ENCODE assay signal across 8 cellular contexts in the genomic region with DNA sequence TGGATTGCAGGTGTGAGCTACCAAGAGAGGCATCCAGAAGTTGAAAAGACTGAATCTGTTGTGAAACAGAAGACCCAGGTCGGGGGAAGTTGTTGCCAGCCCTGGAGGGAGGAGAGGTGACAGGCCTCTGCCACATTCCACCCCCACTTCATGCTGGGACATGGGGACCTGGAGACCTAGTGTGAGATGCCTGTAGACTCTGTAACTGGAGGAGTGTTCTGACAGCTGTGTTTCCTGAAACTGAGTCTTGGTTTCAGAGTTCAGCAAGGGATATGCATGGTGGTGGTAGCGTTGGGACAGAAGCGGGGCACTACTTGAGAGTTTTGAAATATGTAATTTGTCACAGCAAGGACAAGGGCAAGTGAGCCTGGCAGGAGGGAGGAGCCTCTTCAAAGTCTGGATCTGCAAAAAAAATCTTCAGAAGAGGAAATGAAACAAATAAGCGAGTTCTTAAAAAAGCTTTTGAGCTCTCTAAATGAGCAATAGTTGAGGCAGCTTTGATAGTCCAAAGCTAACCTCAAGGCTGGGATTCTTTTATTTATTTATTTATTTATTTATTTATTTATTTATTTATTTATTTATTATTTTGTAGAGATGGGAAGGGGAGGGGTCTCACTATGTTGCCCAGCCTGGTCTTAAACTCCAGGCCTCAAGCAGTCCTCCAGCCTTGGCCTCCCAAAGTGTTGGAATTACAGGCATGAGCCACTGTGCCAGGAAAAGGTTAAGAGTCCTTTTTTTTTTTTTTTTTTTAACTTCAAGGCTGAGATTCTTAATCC. TPM values are rescaled to one million over a fixed set of nuclear protein-coding genes. Genes with fewer than 3 reads are reported as not detected.
DNase-seq lines count a peak whose midpoint lies in the region; ATAC-seq and TF ChIP-seq lines count a peak whose summit lies in the region.

No MANE protein-coding gene starts in this region.

- H3K27ac Mint-ChIP-seq in IgD-negative memory B cell (peak overlapping the region; percentile 53 to 95 (median 95)), nephron (peak overlapping the region; percentile 4 to 21 (median 11))

- no peak for TF ChIP-seq EP300 in sigmoid colon (IDR thresholded peaks at IDR 0.05)

- peaks cover 21 to 30% (median 22%) of the 10 kb centered on the region in 3 donors for H3K4me1 Mint-ChIP-seq in IgD-negative memory B cell
- H3K4me1 Mint-ChIP-seq in nephron: peaks cover 18% of the 10 kb centered on the region

- peak overlapping the region; percentile 63 for H3K4me3 ChIP-seq in adipocyte (ENCODE audit: low read length)
- H3K4me3 ChIP-seq in sigmoid colon: peak overlapping the region in 1 of 4 donors; percentile 13

- H3K9me3 ChIP-seq in adipocyte (ENCODE audit: control insufficient read depth, low read length): peaks cover 7% of the 10 kb centered on the region
- no peaks in the 10 kb centered on the region for H3K9me3 ChIP-seq in sigmoid colon

- no peak for TF ChIP-seq CTCF in nephron (IDR thresholded peaks at IDR 0.05; ENCODE audit: unreplicated experiment in 3 of 3)
- no peak for TF ChIP-seq CTCF in sigmoid colon (IDR thresholded peaks at IDR 0.05)

- ATAC-seq in GM18502 (IDR thresholded peaks at IDR 0.05; ENCODE audit: poor library complexity, unreplicated experiment): peak; percentile 85
- peak; percentile 82 for ATAC-seq in GM21576 (IDR thresholded peaks at IDR 0.05; ENCODE audit: unreplicated experiment)

- intact Hi-C loops in sigmoid colon (cut with DNase I): loop anchor here (1.0 to 5.0 kb wide), 3 partner anchors 394 to 432 kb away; no protein-coding TSS in a partner anchor

- DNase-seq in adipocyte (ENCODE audit: low read depth): no peak
- no peak for DNase-seq in HuH-7.5 (ENCODE audit: low spot score)
- no peak for DNase-seq in GF-D8 (lab: John Stamatoyannopoulos, UW)
- no peak for DNase-seq in sigmoid colon

- peaks cover 2% of the 10 kb centered on the region for H3K36me3 Mint-ChIP-seq in IgD-negative memory B cell
- H3K36me3 Mint-ChIP-seq in nephron (ENCODE audit: low read depth): no peaks in the 10 kb centered on the region

- H3K27me3 ChIP-seq in adipocyte (replicated peaks; ENCODE audit: control insufficient read depth, insufficient read depth, low read length) (no peaks in the 10 kb centered on the region), sigmoid colon (no peaks in the 10 kb centered on the region)

- peaks cover 2% of the 10 kb centered on the region for H3K27me3 Mint-ChIP-seq in IgD-negative memory B cell
- no peaks in the 10 kb centered on the region for H3K27me3 Mint-ChIP-seq in nephron (ENCODE audit: low read depth)

- peak overlapping the region in 1 of 4 donors; percentile 6 for H3K27ac ChIP-seq in sigmoid colon

- no peaks in the 10 kb centered on the region for H3K36me3 ChIP-seq in adipocyte (ENCODE audit: control insufficient read depth, insufficient read depth, low read length, severe bottlenecking)
- H3K36me3 ChIP-seq in sigmoid colon: no peaks in the 10 kb centered on the region

- H3K9me3 Mint-ChIP-seq in IgD-negative memory B cell (peaks cover 0 to 7% (median 0%) of the 10 kb centered on the region in 3 donors), nephron (peaks cover 7% of the 10 kb centered on the region)

- WGBS in sigmoid colon, 2 donors: 45 to 72% methylated on average over 4 of the region's 4 CpGs

- peaks cover 12% of the 10 kb centered on the region for H3K4me1 ChIP-seq in adipocyte (ENCODE audit: control insufficient read depth, insufficient read depth, low read length)
- peaks cover 0 to 7% (median 3%) of the 10 kb centered on the region in 4 donors for H3K4me1 ChIP-seq in sigmoid colon

- peak overlapping the region; percentile 54 for H3K9ac ChIP-seq in adipocyte (ENCODE audit: low read length)

- no peak for TF ChIP-seq POLR2A in sigmoid colon (IDR thresholded peaks at IDR 0.05)

- H3K4me3 Mint-ChIP-seq in IgD-negative memory B cell (peak overlapping the region; percentile 41 to 89 (median 78)), nephron (no peak overlapping the region)

RNA-seq across cellular contexts. Expression of gene EEA1, which starts 58.9 kb away (rescaled TPM):
- polyA plus RNA-seq in IgD-negative memory B cell (20.5 TPM), sigmoid colon (1 to 10 TPM; 3.0 to 4.9 (median 4.4) TPM)
- total RNA-seq in sigmoid colon: 10 to 100 TPM; 17.9 to 40.2 (median 23.3) TPM

Comparison
In these comparisons a context has a peak if more than half of its experiments do, and no peak if none do; other contexts are left out.
1. H3K4me3 Mint-ChIP-seq: peak in IgD-negative memory B cell (4 of 4); none in nephron (0 of 3).